In genomic region chr11:45285931-45286632, GRCh38 we compare ENCODE assay signal across 10 cellular contexts. TPM values are rescaled to one million over a fixed set of nuclear protein-coding genes. Genes with fewer than 3 reads are reported as not detected.
DNase-seq lines count a peak whose midpoint lies in the region; ATAC-seq and TF ChIP-seq lines count a peak whose summit lies in the region.
"Had no signal": no experiment of that assay in that cellular context is flagged by ENCODE, and none has a peak within 500 bp of the region (broad histone marks: within the 10 kb centered on the region; RNA-seq: fewer than 3 reads in every experiment).

Gene SYT13, minus strand, starts transcription at chr11:45286341. Its CDS starts 134 bp downstream, at chr11:45286207.

- peak within 1 kb of the TSS; percentile 88 for H3K4me2 ChIP-seq in GM23338

- no peaks in the 10 kb centered on the region for H4K20me1 ChIP-seq in GM23338 (replicated peaks; ENCODE audit: insufficient read depth)

- H3K27me3 ChIP-seq in GM23338 (ENCODE audit: insufficient read depth) (peaks cover 20% of the 10 kb centered on the region), Panc1 (ENCODE audit: control insufficient read depth, insufficient read depth, low read length) (peaks cover 43% of the 10 kb centered on the region), left ventricle myocardium inferior (ENCODE audit: low read depth) (peaks cover 97% of the 10 kb centered on the region)

- no peaks in the 10 kb centered on the region for H3F3A ChIP-seq in GM23338 (replicated peaks; ENCODE audit: low read depth)

- H3K4me3 ChIP-seq in GM23338 = peak within 1 kb of the TSS; percentile 86
- H3K4me3 ChIP-seq in Panc1 (ENCODE audit: low read depth in 2 of 2, low read length in 2 of 2) = no peak within 1 kb of the TSS
- peak within 1 kb of the TSS; percentile 47 for H3K4me3 ChIP-seq in left ventricle myocardium inferior

- in situ Hi-C loops in Panc1 (cut with HindIII; ENCODE audit: low pct_unique_long_range_greater_than_20kb, low sequenced_read_pairs) = no loop called here

- H3K9me3 ChIP-seq in Panc1 (ENCODE audit: control insufficient read depth, insufficient read depth, low read depth, low read length) (no peaks in the 10 kb centered on the region), left ventricle myocardium inferior (replicated peaks) (peaks cover 4% of the 10 kb centered on the region)

- peaks cover 12% of the 10 kb centered on the region; the same call in 1 of the 2 replicates for H3K4me1 ChIP-seq in GM23338 (ENCODE audit: insufficient read depth)
- H3K4me1 ChIP-seq in Panc1 (ENCODE audit: control insufficient read depth, insufficient read depth, low read length) = no peaks in the 10 kb centered on the region
- H3K4me1 ChIP-seq in left ventricle myocardium inferior = peaks cover 10% of the 10 kb centered on the region

- no peaks in the 10 kb centered on the region for H3K9me3 Mint-ChIP-seq in GM23338
- no peaks in the 10 kb centered on the region for H3K9me3 Mint-ChIP-seq in activated CD4-positive, alpha-beta T cell treated with anti-CD3 and anti-CD28 coated beads for 36 hours (ENCODE audit: low read depth)
- H3K9me3 Mint-ChIP-seq: activated naive CD4-positive, alpha-beta T cell treated with anti-CD3 and anti-CD28 coated beads, Interleukin-2, amount 10 ng/mL, durations not matched to agents 7 days and 5 days had no signal

- BruUV-seq in Panc1 (replicated peaks; lab: Mats Ljungman, UMichigan) = no TSS peak

- TF ChIP-seq CTCF in GM23338 (conservative IDR thresholded peaks at IDR 0.05; ENCODE audit: low read depth in 2 of 2) (no peak), Panc1 (IDR thresholded peaks at IDR 0.05) (no peak), left ventricle myocardium inferior (IDR thresholded peaks at IDR 0.05; ENCODE audit: borderline replicate concordance) (no peak)

- ATAC-seq in GM23338 (peak; percentile 95), Panc1 (peak; percentile 71)
- ATAC-seq in activated CD4-positive, alpha-beta T cell treated with anti-CD3 and anti-CD28 coated beads for 36 hours = no peak

- H3K79me2 ChIP-seq in GM23338 (replicated peaks; ENCODE audit: insufficient read depth) = no peaks in the 10 kb centered on the region; the same call in 1 of the 2 replicates

- intact Hi-C loops in Panc1 (cut with micrococcal nuclease; ENCODE audit: unreplicated experiment) = no loop called here
- intact Hi-C loops in left ventricle myocardium inferior (cut with micrococcal nuclease) = no loop called here
- intact Hi-C loops in posterior cingulate gyrus (cut with DNase I) = no loop called here
- intact Hi-C loops in activated CD4-positive, alpha-beta T cell treated with anti-CD3 and anti-CD28 coated beads for 36 hours (cut with DNase I, micrococcal nuclease) = no loop called here

- peak within 1 kb of the TSS; percentile 77 for H3K4me3 Mint-ChIP-seq in GM23338
- no peak within 1 kb of the TSS for H3K4me3 Mint-ChIP-seq in activated CD4-positive, alpha-beta T cell treated with anti-CD3 and anti-CD28 coated beads for 36 hours
- H3K4me3 Mint-ChIP-seq: activated naive CD4-positive, alpha-beta T cell treated with anti-CD3 and anti-CD28 coated beads, Interleukin-2, amount 10 ng/mL, durations not matched to agents 7 days and 5 days had no signal

- no peaks in the 10 kb centered on the region for H3K36me3 ChIP-seq in GM23338 (ENCODE audit: insufficient read depth)
- H3K36me3 ChIP-seq in Panc1 (ENCODE audit: control insufficient read depth, insufficient read depth, low read length) = peaks cover 2% of the 10 kb centered on the region; the same call in 1 of the 2 replicates
- H3K36me3 ChIP-seq in left ventricle myocardium inferior = no peaks in the 10 kb centered on the region

- H3K27ac ChIP-seq in GM23338 (ENCODE audit: low read depth) (peak within 1 kb of the TSS; percentile 8; the same call in 1 of the 2 replicates), Panc1 (ENCODE audit: low read length) (no peak within 1 kb of the TSS), left ventricle myocardium inferior (replicated peaks) (no peak within 1 kb of the TSS)

- no peaks in the 10 kb centered on the region for H3K9me2 ChIP-seq in GM23338 (ENCODE audit: insufficient read depth)

- H3K36me3 Mint-ChIP-seq in GM23338 (ENCODE audit: low read depth) = no peaks in the 10 kb centered on the region
- no peaks in the 10 kb centered on the region for H3K36me3 Mint-ChIP-seq in activated CD4-positive, alpha-beta T cell treated with anti-CD3 and anti-CD28 coated beads for 36 hours (ENCODE audit: low read depth)
- H3K36me3 Mint-ChIP-seq: activated naive CD4-positive, alpha-beta T cell treated with anti-CD3 and anti-CD28 coated beads, Interleukin-2, amount 10 ng/mL, durations not matched to agents 7 days and 5 days had no signal

- CTCF ChIA-PET in Panc1 (lab: Charles Lee) = no interaction called here
- CTCF ChIA-PET in activated CD4-positive, alpha-beta T cell treated with anti-CD3 and anti-CD28 coated beads for 36 hours (lab: Charles Lee) = interaction anchor here (0.6 to 1.1 kb wide), 6 partner anchors 16 to 860 kb away, joined by 3 to 5 read pairs (median 3); no protein-coding TSS in a partner anchor

- H3K27me3 Mint-ChIP-seq in GM23338 (ENCODE audit: insufficient read depth, low read depth, poor library complexity) = peaks cover 21% of the 10 kb centered on the region
- H3K27me3 Mint-ChIP-seq in activated CD4-positive, alpha-beta T cell treated with anti-CD3 and anti-CD28 coated beads for 36 hours = peaks cover 58% of the 10 kb centered on the region

- H3K4me1 Mint-ChIP-seq in GM23338 = peaks cover 23% of the 10 kb centered on the region
- no peaks in the 10 kb centered on the region for H3K4me1 Mint-ChIP-seq in activated CD4-positive, alpha-beta T cell treated with anti-CD3 and anti-CD28 coated beads for 36 hours
- H3K4me1 Mint-ChIP-seq: activated naive CD4-positive, alpha-beta T cell treated with anti-CD3 and anti-CD28 coated beads, Interleukin-2, amount 10 ng/mL, durations not matched to agents 7 days and 5 days had no signal

- peak within 1 kb of the TSS; percentile 97 for H2AFZ ChIP-seq in GM23338

- peak within 1 kb of the TSS; percentile 49; the same call in 1 of the 2 replicates for H3K27ac Mint-ChIP-seq in GM23338
- no peak within 1 kb of the TSS for H3K27ac Mint-ChIP-seq in activated CD4-positive, alpha-beta T cell treated with anti-CD3 and anti-CD28 coated beads for 36 hours
- H3K27ac Mint-ChIP-seq: activated naive CD4-positive, alpha-beta T cell treated with anti-CD3 and anti-CD28 coated beads, Interleukin-2, amount 10 ng/mL, durations not matched to agents 7 days and 5 days had no signal

- DNase-seq in GM23338 (ENCODE audit: low spot score) (peak; percentile 92), Panc1 (ENCODE audit: low read depth, low spot score) (no peak), left ventricle myocardium inferior (no peak), posterior cingulate gyrus (peak in 9 of 10 donors; percentile 13 to 97 (median 78)), H4 (ENCODE audit: low spot score) (no peak), SW480 (ENCODE audit: low spot score) (no peak), activated gamma-delta T cell (lab: John Stamatoyannopoulos, UW) (no peak)
- no peak for DNase-seq in activated CD4-positive, alpha-beta T cell treated with anti-CD3 and anti-CD28 coated beads for 36 hours
- DNase-seq: activated naive CD4-positive, alpha-beta T cell treated with anti-CD3 and anti-CD28 coated beads, Interleukin-2, amount 10 ng/mL, durations not matched to agents 7 days and 5 days; stimulated activated naive CD4-positive, alpha-beta T cell had no signal

- POLR2A ChIA-PET in Panc1 (lab: Charles Lee) = no interaction called here
- POLR2A ChIA-PET in activated CD4-positive, alpha-beta T cell treated with anti-CD3 and anti-CD28 coated beads for 36 hours (lab: Charles Lee) = no interaction called here

TF ChIP-seq in GM23338, 12 proteins besides CTCF, POLR2A, EP300 and RAD21 (continues in another document):
- no peak for TF ChIP-seq ETS1 (IDR thresholded peaks at IDR 0.05)

RNA-seq across cellular contexts. Expression of gene SYT13, which starts in this region (rescaled TPM):
- 16.3 and 17.1 TPM in 2 replicates for total RNA-seq in GM23338 (2014; rRNA removed; shearing (Covaris generic))
- 3.4 and 3.5 TPM in 2 replicates for polyA plus RNA-seq in GM23338 (2016; fragmentation: Nextera tagmentation; extraction: Ambion mirVana)
- total RNA-seq in Panc1 (2021; ENCODE audit: unreplicated experiment) (0.13 TPM), left ventricle myocardium inferior (5.9 TPM)
- polyA plus RNA-seq in Panc1 (2012; ENCODE audit: insufficient read length) = not detected
- total RNA-seq in H4 (2014; rRNA removed; shearing (Covaris generic)) = 0.06 TPM in 1 of 2 replicates, not detected in the other
- total RNA-seq in activated CD4-positive, alpha-beta T cell treated with anti-CD3 and anti-CD28 coated beads for 36 hours = not detected

Comparison
In these comparisons a context has a peak if more than half of its experiments do, and no peak if none do; other contexts are left out.
1. Peak in ATAC-seq in Panc1; RNA of the gene not detected or under 1 TPM.
2. DNase-seq: peak in GM23338 (single experiment) and posterior cingulate gyrus (9 of 10); none in Panc1 (single experiment), left ventricle myocardium inferior (single experiment), H4 (single experiment), SW480 (single experiment), activated CD4-positive, alpha-beta T cell treated with anti-CD3 and anti-CD28 coated beads for 36 hours (single experiment) and activated gamma-delta T cell (single experiment).
3. H3K4me3 ChIP-seq: peak in GM23338 (single experiment) and left ventricle myocardium inferior (single experiment); none in Panc1 (0 of 2).